In the genomic region with DNA sequence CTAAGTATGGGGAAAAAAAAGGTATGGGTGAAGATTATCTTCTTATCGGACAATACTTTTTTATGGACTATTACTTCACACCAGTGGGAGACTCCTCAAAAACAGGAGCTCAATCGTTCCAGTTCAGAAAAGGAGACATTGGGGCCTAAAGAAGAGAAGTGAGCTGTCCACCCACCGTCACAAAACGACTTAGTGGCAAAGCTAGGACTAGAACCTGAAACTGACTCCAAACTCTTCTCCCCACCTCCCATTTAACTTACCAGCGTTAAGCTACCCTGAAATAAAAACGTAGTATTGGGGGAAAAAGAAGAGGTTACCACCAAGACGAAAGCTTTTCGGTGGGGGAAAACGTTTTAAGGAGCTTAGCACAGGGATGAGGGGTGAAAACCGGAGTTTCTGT, we compare ENCODE assay signal across 8 cellular contexts. TPM values are rescaled to one million over a fixed set of nuclear protein-coding genes. Genes with fewer than 3 reads are reported as not detected.
DNase-seq lines count a peak whose midpoint lies in the region; ATAC-seq and TF ChIP-seq lines count a peak whose summit lies in the region.

No MANE protein-coding gene starts in this region.

- H3K4me3 Mint-ChIP-seq in GM23338 = peak overlapping the region; percentile 96
- peak overlapping the region; percentile 99 for H3K4me3 Mint-ChIP-seq in T-helper 2 cell treated with Interferon-gamma antibody and Interleukin-4, amounts not matched to agents 5 μg/mL and 100 μg/mL, for 36 hours

- H3K27me3 ChIP-seq in GM23338 (ENCODE audit: insufficient read depth) = no peaks in the 10 kb centered on the region; the same call in 1 of the 2 replicates
- H3K27me3 ChIP-seq in gastrocnemius medialis = no peaks in the 10 kb centered on the region

- peaks cover 3% of the 10 kb centered on the region for H3K27me3 Mint-ChIP-seq in GM23338 (ENCODE audit: insufficient read depth, low read depth, poor library complexity)
- H3K27me3 Mint-ChIP-seq in T-helper 2 cell treated with Interferon-gamma antibody and Interleukin-4, amounts not matched to agents 5 μg/mL and 100 μg/mL, for 36 hours (ENCODE audit: low read depth) = no peaks in the 10 kb centered on the region

- intact Hi-C loops in gastrocnemius medialis (cut with DNase I; ENCODE audit: low total_unique reads) = loop anchor here (2.0 kb wide), 1 partner anchor 128 kb away; a partner anchor contains a TSS

- in situ Hi-C loops in gastrocnemius medialis (cut with MboI; ENCODE audit: low sequenced_read_pairs in 4 of 4) = loop anchor here in 1 of 4 donors (25.0 kb wide), 1 partner anchor 613 kb away; no protein-coding TSS in a partner anchor

- H3K36me3 ChIP-seq in GM23338 (ENCODE audit: insufficient read depth) (peaks cover 20% of the 10 kb centered on the region), gastrocnemius medialis (peaks cover 0 to 23% of the 10 kb centered on the region in 2 donors)

- no peak for TF ChIP-seq POLR2A in gastrocnemius medialis (IDR thresholded peaks at IDR 0.05)
- TF ChIP-seq POLR2A in GM18505 (IDR thresholded peaks at IDR 0.05; ENCODE audit: borderline replicate concordance, extremely low read depth, insufficient read depth, insufficient read length) = no peak

- peaks cover 5% of the 10 kb centered on the region; the same call in 1 of the 2 replicates for H3K4me1 ChIP-seq in GM23338 (ENCODE audit: insufficient read depth)
- H3K4me1 ChIP-seq in gastrocnemius medialis = peaks cover 11 to 18% of the 10 kb centered on the region in 2 donors

- H3K4me3 ChIP-seq in GM23338 (peak overlapping the region; percentile 69), gastrocnemius medialis (peak overlapping the region; percentile 63 to 73 (median 70))

- no peaks in the 10 kb centered on the region for H3K9me2 ChIP-seq in GM23338 (ENCODE audit: insufficient read depth)

- ATAC-seq in GM23338 (no peak), gastrocnemius medialis (no peak), GM18505 (IDR thresholded peaks at IDR 0.05; ENCODE audit: unreplicated experiment) (no peak)

- H4K20me1 ChIP-seq in GM23338 (replicated peaks; ENCODE audit: insufficient read depth) = no peaks in the 10 kb centered on the region

- H3K27ac Mint-ChIP-seq in GM23338 = peak overlapping the region; percentile 94; the same call in 1 of the 2 replicates
- peak overlapping the region; percentile 97 for H3K27ac Mint-ChIP-seq in T-helper 2 cell treated with Interferon-gamma antibody and Interleukin-4, amounts not matched to agents 5 μg/mL and 100 μg/mL, for 36 hours

- peak overlapping the region; percentile 96 for H2AFZ ChIP-seq in GM23338

- peaks cover 2% of the 10 kb centered on the region; the same call in 2 of the 3 replicates for H3K4me1 Mint-ChIP-seq in GM23338
- peaks cover 16% of the 10 kb centered on the region for H3K4me1 Mint-ChIP-seq in T-helper 2 cell treated with Interferon-gamma antibody and Interleukin-4, amounts not matched to agents 5 μg/mL and 100 μg/mL, for 36 hours (ENCODE audit: low read depth)

- TF ChIP-seq CTCF in C4-2B (conservative IDR thresholded peaks at IDR 0.05) = no peak
- TF ChIP-seq CTCF in GM23338 (conservative IDR thresholded peaks at IDR 0.05; ENCODE audit: low read depth in 2 of 2) = no peak
- TF ChIP-seq CTCF in gastrocnemius medialis (IDR thresholded peaks at IDR 0.05 in 4 of 5, conservative IDR thresholded peaks at IDR 0.05 in 1 of 5) = no peak

- H3K9me3 ChIP-seq in gastrocnemius medialis = no peaks in the 10 kb centered on the region

- peak overlapping the region; percentile 93 for H3K4me2 ChIP-seq in GM23338

- H3K27ac ChIP-seq in C4-2B (peak overlapping the region; percentile 73), GM23338 (ENCODE audit: low read depth) (peak overlapping the region; percentile 86), gastrocnemius medialis (peak overlapping the region; percentile 75 to 81 (median 78))

- H3K79me2 ChIP-seq in GM23338 (replicated peaks; ENCODE audit: insufficient read depth) = peaks cover 7% of the 10 kb centered on the region

- H3K9me3 Mint-ChIP-seq in GM23338 = no peaks in the 10 kb centered on the region
- H3K9me3 Mint-ChIP-seq in T-helper 2 cell treated with Interferon-gamma antibody and Interleukin-4, amounts not matched to agents 5 μg/mL and 100 μg/mL, for 36 hours = no peaks in the 10 kb centered on the region

- DNase-seq in GM23338 (ENCODE audit: low spot score) = no peak
- no peak for DNase-seq in T-helper 2 cell treated with Interferon-gamma antibody and Interleukin-4, amounts not matched to agents 5 μg/mL and 100 μg/mL, for 36 hours (ENCODE audit: low spot score)
- peak; percentile 2 for DNase-seq in glomerular endothelial cell (ENCODE audit: extremely low read depth, low read depth, low spot score)
- DNase-seq in gastrocnemius medialis = no peak
- no peak for DNase-seq in NCI-H146 (lab: John Stamatoyannopoulos, UW)
- no peak for DNase-seq in NCI-H1436 treated with DMSO at 0.1 percent for 48 hours (lab: John Stamatoyannopoulos, UW)

- peaks cover 17% of the 10 kb centered on the region; the same call in 2 of the 3 replicates for H3K36me3 Mint-ChIP-seq in GM23338 (ENCODE audit: low read depth)
- H3K36me3 Mint-ChIP-seq in T-helper 2 cell treated with Interferon-gamma antibody and Interleukin-4, amounts not matched to agents 5 μg/mL and 100 μg/mL, for 36 hours (ENCODE audit: low read depth) = peaks cover 20% of the 10 kb centered on the region

- no peaks in the 10 kb centered on the region for H3F3A ChIP-seq in GM23338 (replicated peaks; ENCODE audit: low read depth)

TF ChIP-seq in GM23338, 12 proteins besides CTCF, POLR2A, EP300 and RAD21 (continues in another document):
- no peak for TF ChIP-seq EZH2phosphoT487 (IDR thresholded peaks at IDR 0.05; ENCODE audit: unreplicated experiment)
- TF ChIP-seq, protein P1, sequence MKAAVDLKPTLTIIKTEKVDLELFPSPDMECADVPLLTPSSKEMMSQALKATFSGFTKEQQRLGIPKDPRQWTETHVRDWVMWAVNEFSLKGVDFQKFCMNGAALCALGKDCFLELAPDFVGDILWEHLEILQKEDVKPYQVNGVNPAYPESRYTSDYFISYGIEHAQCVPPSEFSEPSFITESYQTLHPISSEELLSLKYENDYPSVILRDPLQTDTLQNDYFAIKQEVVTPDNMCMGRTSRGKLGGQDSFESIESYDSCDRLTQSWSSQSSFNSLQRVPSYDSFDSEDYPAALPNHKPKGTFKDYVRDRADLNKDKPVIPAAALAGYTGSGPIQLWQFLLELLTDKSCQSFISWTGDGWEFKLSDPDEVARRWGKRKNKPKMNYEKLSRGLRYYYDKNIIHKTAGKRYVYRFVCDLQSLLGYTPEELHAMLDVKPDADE (IDR thresholded peaks at IDR 0.05) = no peak
- TF ChIP-seq NANOG (IDR thresholded peaks at IDR 0.05; ENCODE audit: borderline replicate concordance) = no peak
- TF ChIP-seq JUNB (IDR thresholded peaks at IDR 0.05; ENCODE audit: unreplicated experiment) = no peak
- TF ChIP-seq ZNF331 (CRISPR knock-in tag; IDR thresholded peaks at IDR 0.05; ENCODE audit: low read depth) = no peak
- no peak for TF ChIP-seq ZNF114 (CRISPR knock-in tag; IDR thresholded peaks at IDR 0.05)
- no peak for TF ChIP-seq POLR2AphosphoS5 (IDR thresholded peaks at IDR 0.05; ENCODE audit: low read depth)
- TF ChIP-seq STAT1 (IDR thresholded peaks at IDR 0.05; ENCODE audit: unreplicated experiment) = no peak
- TF ChIP-seq CREB1 (CRISPR knock-in tag; IDR thresholded peaks at IDR 0.05; ENCODE audit: low read depth) = no peak

RNA-seq across cellular contexts. Expression of a gene that starts 0.5 kb away (rescaled TPM):
- total RNA-seq in GM23338 (2014; rRNA removed; shearing (Covaris generic)) = 39.4 and 42.1 TPM in 2 replicates
- polyA plus RNA-seq in GM23338 (2016; fragmentation: Nextera tagmentation; extraction: Ambion mirVana) = 26.3 and 28.5 TPM in 2 replicates
- 26.2 and 29.2 TPM in 2 replicates for total RNA-seq in glomerular endothelial cell
- total RNA-seq in gastrocnemius medialis = 10 to 100 TPM; 16.0 to 18.1 (median 16.8) TPM

RNA-seq across cellular contexts. Expression of a gene that starts 10.2 kb away (rescaled TPM):
- not detected in 2 replicates for total RNA-seq in GM23338 (2014; rRNA removed; shearing (Covaris generic))
- not detected in 2 replicates for polyA plus RNA-seq in GM23338 (2016; fragmentation: Nextera tagmentation; extraction: Ambion mirVana)
- total RNA-seq in glomerular endothelial cell (0.39 and 1.1 TPM in 2 replicates), gastrocnemius medialis (not detected)
